In genomic region chr22:38567531-38568245, GRCh38 we compare ENCODE assay signal across 1 cellular context.
TF ChIP-seq lines count a peak whose summit lies in the region.

No MANE protein-coding gene starts in this region.

TF ChIP-seq in HepG2, 621 proteins besides CTCF, POLR2A, EP300 and RAD21:
- TF ChIP-seq KAT2B (IDR thresholded peaks at IDR 0.05; ENCODE audit: borderline replicate concordance, low read depth, low read length): peak; percentile 50; the same call in 1 of the 2 replicates
- TF ChIP-seq CENPBD1 (CRISPR knock-in tag; IDR thresholded peaks at IDR 0.05; ENCODE audit: borderline replicate concordance, low read depth): no peak
- no peak for TF ChIP-seq ZSCAN20 (CRISPR knock-in tag; IDR thresholded peaks at IDR 0.05; ENCODE audit: borderline replicate concordance)
